In genomic region chr17:28765038-28765437, GRCh38 we compare ENCODE assay signal across 16 cellular contexts. TPM values are rescaled to one million over a fixed set of nuclear protein-coding genes. Genes with fewer than 3 reads are reported as not detected.
"Had no signal": no experiment of that assay in that cellular context is flagged by ENCODE, and none has a peak within 500 bp of the region (broad histone marks: within the 10 kb centered on the region; RNA-seq: fewer than 3 reads in every experiment).

No MANE protein-coding gene starts in this region.

- H3K4me3 ChIP-seq: colonic mucosa, SK-N-MC, tibial nerve had no signal

- DNase-seq: activated CD4-positive, alpha-beta T cell treated with anti-CD3 and anti-CD28 coated beads for 48 hours; activated CD8-positive, alpha-beta memory T cell treated with anti-CD3 and anti-CD28 coated beads for 24 hours; activated gamma-delta T cell; colonic mucosa; effector memory CD4-positive, alpha-beta T cell; hippocampal formation; kidney glomerular epithelial cell; nephron progenitor cell; stimulated activated CD4-positive, alpha-beta T cell treated with anti-CD3 and anti-CD28 coated beads, Interleukin-2, amount 100 ng/mL, for 48 hours; stimulated activated naive CD8-positive, alpha-beta T cell treated with anti-CD3 and anti-CD28 coated beads, Interleukin-15, amount 100 ng/mL, for 72 hours; T-helper 1 cell; WERI-Rb-1 had no signal

- H3K27me3 ChIP-seq: colonic mucosa, tibial nerve had no signal

- ATAC-seq: stimulated activated naive CD8-positive, alpha-beta T cell treated with anti-CD3 and anti-CD28 coated beads, Interleukin-15, amount 100 ng/mL, for 72 hours had no signal

- H3K9me3 ChIP-seq: colonic mucosa, tibial nerve had no signal

- H3K4me1 ChIP-seq: colonic mucosa had no signal

- H3K4me3 Mint-ChIP-seq: nephron progenitor cell; stimulated activated naive CD8-positive, alpha-beta T cell treated with anti-CD3 and anti-CD28 coated beads, Interleukin-15, amount 100 ng/mL, for 72 hours had no signal

- H3K27me3 Mint-ChIP-seq: stimulated activated naive CD8-positive, alpha-beta T cell treated with anti-CD3 and anti-CD28 coated beads, Interleukin-15, amount 100 ng/mL, for 72 hours had no signal

- H3K9me3 Mint-ChIP-seq: nephron progenitor cell; stimulated activated naive CD8-positive, alpha-beta T cell treated with anti-CD3 and anti-CD28 coated beads, Interleukin-15, amount 100 ng/mL, for 72 hours had no signal

- H3K27ac ChIP-seq: colonic mucosa, epithelial cell of prostate, WERI-Rb-1 had no signal

RNA-seq across cellular contexts. Expression of gene TLCD1, which starts 39.0 kb away (rescaled TPM):
- total RNA-seq: mononuclear cell had no signal
